In the genomic region with DNA sequence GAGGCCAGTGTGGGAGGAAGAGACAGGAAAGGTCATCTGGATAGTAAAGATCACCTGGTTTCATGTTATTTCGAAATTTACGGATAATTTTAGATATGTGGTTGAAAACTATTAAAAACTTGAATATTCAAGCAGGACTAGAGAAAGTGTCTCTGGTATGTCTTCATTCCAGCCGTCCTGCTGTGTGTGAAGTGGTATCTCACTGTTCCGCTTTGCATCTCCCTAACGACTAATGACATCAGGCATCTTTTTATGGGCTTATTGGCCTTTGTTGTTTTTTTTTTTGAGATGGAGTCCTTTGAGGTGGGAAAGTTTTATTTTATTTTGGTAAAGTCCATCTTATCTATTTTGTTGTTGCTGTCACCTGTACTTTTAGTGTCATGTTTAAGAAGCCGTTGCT, we compare ENCODE assay signal across 25 cellular contexts.
A peak's percentile ranks its signal among the peaks of the same experiment; 100 is the strongest.
DNase-seq lines count a peak whose midpoint lies in the region; ATAC-seq and TF ChIP-seq lines count a peak whose summit lies in the region.
"Had no signal": no experiment of that assay in that cellular context is flagged by ENCODE, and none has a peak within 500 bp of the region (broad histone marks: within the 10 kb centered on the region; RNA-seq: fewer than 3 reads in every experiment).

No MANE protein-coding gene starts in this region.

- TF ChIP-seq EP300 in SK-N-SH (IDR thresholded peaks at IDR 0.05; ENCODE audit: borderline replicate concordance in 1 of 2, low read depth in 1 of 2, low read length in 1 of 2), result no peak

- WGBS in SK-N-SH (ENCODE audit: low lambda C conversion rate), result 95% methylated on average over 6 of the region's 6 CpGs
- 97 to 98% methylated on average over 6 of the region's 6 CpGs for whole genome bisulfite sequencing in heart right ventricle, 2 donors

- no peak overlapping the region for H3K4me2 ChIP-seq in SK-N-SH

- H3K4me3 ChIP-seq in SK-N-SH (ENCODE audit: low read depth in 2 of 2, low read length in 1 of 2) (no peak overlapping the region), A673 (ENCODE audit: low read depth, low read length, poor library complexity, severe bottlenecking) (no peak overlapping the region), choroid plexus epithelial cell (ENCODE audit: low read depth, low read length) (no peak overlapping the region), heart right ventricle (no peak overlapping the region)
- H3K4me3 ChIP-seq: adrenal gland, ovary, SJCRH30 had no signal

- DNase-seq in SK-N-SH (no peak), A673 (ENCODE audit: low spot score) (peak; percentile 85), HEK293T (ENCODE audit: extremely low spot score) (no peak), choroid plexus epithelial cell (ENCODE audit: low read depth) (peak; percentile 66), heart right ventricle (no peak), NCI-H748 treated with DMSO at 0.1 percent for 48 hours (lab: John Stamatoyannopoulos, UW) (no peak)
- DNase-seq: activated CD8-positive, alpha-beta memory T cell treated with anti-CD3 and anti-CD28 coated beads for 24 hours; activated T-cell treated with anti-CD3 and anti-CD28 coated beads for 4 hours; central memory CD4-positive, alpha-beta T cell; DMS153; effector memory CD8-positive, alpha-beta T cell; H7; Kasumi-1; mammary epithelial cell; NCI-H1436; NCI-H2081; NCI-H446 treated with DMSO at 0.1 percent for 48 hours; ovary; SJCRH30; stimulated activated CD4-positive, alpha-beta T cell treated with anti-CD3 and anti-CD28 coated beads, Interleukin-15, amount 100 ng/mL, for 24 hours had no signal

- no peaks in the 10 kb centered on the region for H3K9me3 ChIP-seq in SK-N-SH
- H3K9me3 ChIP-seq in A673 (ENCODE audit: low read depth, low read length, poor library complexity, severe bottlenecking), result no peaks in the 10 kb centered on the region
- H3K9me3 ChIP-seq in heart right ventricle, result no peaks in the 10 kb centered on the region
- H3K9me3 ChIP-seq: adrenal gland, ovary, SJCRH30 had no signal

- POLR2A ChIA-PET in SK-N-SH (lab: Yijun Ruan, JAX), result interaction anchor here (1.4 kb wide), 1 partner anchor 55 kb away, joined by 3 read pairs; no protein-coding TSS in a partner anchor
- POLR2A ChIA-PET in A673 (lab: Charles Lee; ENCODE audit: low non-redundant PET), result no interaction called here
- POLR2A ChIA-PET in HEK293T (lab: Yijun Ruan, JAX), result no interaction called here

- H3K79me2 ChIP-seq in SK-N-SH (ENCODE audit: insufficient read depth), result no peaks in the 10 kb centered on the region

- no peak overlapping the region for H3K9ac ChIP-seq in SK-N-SH

- TF ChIP-seq CTCF in SK-N-SH (IDR thresholded peaks at IDR 0.05) (no peak), A673 (conservative IDR thresholded peaks at IDR 0.05; ENCODE audit: low read depth, low read length) (no peak), choroid plexus epithelial cell (conservative IDR thresholded peaks at IDR 0.05; ENCODE audit: low read depth, low read length) (no peak), heart right ventricle (IDR thresholded peaks at IDR 0.05) (no peak)

- no peaks in the 10 kb centered on the region for H3F3A ChIP-seq in SK-N-SH (replicated peaks; ENCODE audit: insufficient read depth)

- CTCF ChIA-PET in SK-N-SH (lab: Yijun Ruan, JAX) (interaction anchor here (1.3 to 1.9 kb wide), 4 partner anchors 50 to 300 kb away, joined by 3 to 5 read pairs (median 4); no protein-coding TSS in a partner anchor), A673 (lab: Charles Lee) (no interaction called here), HEK293T (lab: Yijun Ruan, JAX) (no interaction called here)

- H4K20me1 ChIP-seq in SK-N-SH (ENCODE audit: insufficient read depth), result no peaks in the 10 kb centered on the region

- H3K4me1 ChIP-seq in SK-N-SH (ENCODE audit: control insufficient read depth in 1 of 2, insufficient read depth in 2 of 2, low read depth in 1 of 2, low read length in 1 of 2), result peaks cover 7 to 67% of the 10 kb centered on the region in 2 experiments; a peak in 3 of 4 replicates
- H3K4me1 ChIP-seq in A673 (ENCODE audit: insufficient read depth, low read length, poor library complexity, severe bottlenecking), result peaks cover 28% of the 10 kb centered on the region
- H3K4me1 ChIP-seq in heart right ventricle, result peaks cover 0 to 57% (median 30%) of the 10 kb centered on the region in 9 donors

- no peak overlapping the region for H2AFZ ChIP-seq in SK-N-SH (ENCODE audit: low read depth)

- H3K27me3 ChIP-seq in SK-N-SH (ENCODE audit: insufficient read depth) (no peaks in the 10 kb centered on the region), A673 (replicated peaks; ENCODE audit: insufficient read depth, low read depth, low read length, poor library complexity) (no peaks in the 10 kb centered on the region), heart right ventricle (no peaks in the 10 kb centered on the region)
- H3K27me3 ChIP-seq: adrenal gland, ovary, SJCRH30 had no signal

- no peak overlapping the region for H3K27ac ChIP-seq in SK-N-SH (ENCODE audit: low read depth in 2 of 2, low read length in 1 of 2)
- no peak overlapping the region for H3K27ac ChIP-seq in A673 (ENCODE audit: low read depth, low read length, poor library complexity, severe bottlenecking)
- H3K27ac ChIP-seq in heart right ventricle, result no peak overlapping the region
- H3K27ac ChIP-seq: adrenal gland, HL-60, ovary, SJCRH30 had no signal

- H3K9me2 ChIP-seq in SK-N-SH, result no peaks in the 10 kb centered on the region

- intact Hi-C loops in A673 (cut with micrococcal nuclease; ENCODE audit: unreplicated experiment) (no loop called here), heart right ventricle (cut with DNase I) (no loop called here)

- H3K36me3 ChIP-seq in SK-N-SH (replicated peaks in 1 of 2; ENCODE audit: control insufficient read depth in 1 of 2, insufficient read depth in 2 of 2, low read length in 1 of 2) (peaks cover 0 to 11% of the 10 kb centered on the region in 2 experiments), A673 (ENCODE audit: insufficient read depth, low read length, poor library complexity, severe bottlenecking) (no peaks in the 10 kb centered on the region), heart right ventricle (peaks cover 0 to 15% (median 0%) of the 10 kb centered on the region in 9 donors)
- H3K36me3 ChIP-seq: adrenal gland, ovary, SJCRH30 had no signal

- no TSS peak for BruUV-seq in A673 (replicated peaks; lab: Mats Ljungman, UMichigan)

- no peak for ATAC-seq in SK-N-SH treated with all-trans-retinoic acid at 6 μM for 48 hours
- ATAC-seq in GM21447 (IDR thresholded peaks at IDR 0.05; ENCODE audit: unreplicated experiment), result no peak
- ATAC-seq in heart right ventricle, result no peak
- ATAC-seq: effector memory CD8-positive, alpha-beta T cell; stimulated activated effector memory CD8-positive, alpha-beta T cell treated with anti-CD3 and anti-CD28 coated beads, Interleukin-12 subunit alpha, Interleukin-12 subunit beta, amount 100 ng/mL, for 72 hours had no signal

- TF ChIP-seq RAD21 in SK-N-SH (IDR thresholded peaks at IDR 0.05; ENCODE audit: low read length), result no peak

TF ChIP-seq in SK-N-SH treated with all-trans-retinoic acid at 6 μM for 48 hours, 23 proteins besides CTCF, POLR2A, EP300 and RAD21:
- TF ChIP-seq GLIS3 (CRISPR knock-in tag; IDR thresholded peaks at IDR 0.05) (no peak), ZNF565 (CRISPR knock-in tag; conservative IDR thresholded peaks at IDR 0.05; ENCODE audit: low read depth) (no peak), OSR1 (CRISPR knock-in tag; IDR thresholded peaks at IDR 0.05) (no peak), TOX (CRISPR knock-in tag; IDR thresholded peaks at IDR 0.05; ENCODE audit: borderline replicate concordance) (no peak)
- TF ChIP-seq, protein P1, sequence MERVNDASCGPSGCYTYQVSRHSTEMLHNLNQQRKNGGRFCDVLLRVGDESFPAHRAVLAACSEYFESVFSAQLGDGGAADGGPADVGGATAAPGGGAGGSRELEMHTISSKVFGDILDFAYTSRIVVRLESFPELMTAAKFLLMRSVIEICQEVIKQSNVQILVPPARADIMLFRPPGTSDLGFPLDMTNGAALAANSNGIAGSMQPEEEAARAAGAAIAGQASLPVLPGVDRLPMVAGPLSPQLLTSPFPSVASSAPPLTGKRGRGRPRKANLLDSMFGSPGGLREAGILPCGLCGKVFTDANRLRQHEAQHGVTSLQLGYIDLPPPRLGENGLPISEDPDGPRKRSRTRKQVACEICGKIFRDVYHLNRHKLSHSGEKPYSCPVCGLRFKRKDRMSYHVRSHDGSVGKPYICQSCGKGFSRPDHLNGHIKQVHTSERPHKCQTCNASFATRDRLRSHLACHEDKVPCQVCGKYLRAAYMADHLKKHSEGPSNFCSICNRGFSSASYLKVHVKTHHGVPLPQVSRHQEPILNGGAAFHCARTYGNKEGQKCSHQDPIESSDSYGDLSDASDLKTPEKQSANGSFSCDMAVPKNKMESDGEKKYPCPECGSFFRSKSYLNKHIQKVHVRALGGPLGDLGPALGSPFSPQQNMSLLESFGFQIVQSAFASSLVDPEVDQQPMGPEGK (CRISPR knock-in tag; IDR thresholded peaks at IDR 0.05; ENCODE audit: borderline replicate concordance), result no peak

TF ChIP-seq in HEK293T, 16 proteins besides CTCF, POLR2A, EP300 and RAD21:
- TF ChIP-seq CTBP1 (IDR thresholded peaks at IDR 0.05; ENCODE audit: borderline replicate concordance), result 0 out of 2 replicates have a peak, but pooled peaks have one; percentile 38
- TF ChIP-seq FOXM1 (IDR thresholded peaks at IDR 0.05; ENCODE audit: borderline replicate concordance), result no peak
- peak; percentile 46; the same call in 1 of the 2 replicates for TF ChIP-seq ZNF384 (IDR thresholded peaks at IDR 0.05)
- TF ChIP-seq, protein P2, sequence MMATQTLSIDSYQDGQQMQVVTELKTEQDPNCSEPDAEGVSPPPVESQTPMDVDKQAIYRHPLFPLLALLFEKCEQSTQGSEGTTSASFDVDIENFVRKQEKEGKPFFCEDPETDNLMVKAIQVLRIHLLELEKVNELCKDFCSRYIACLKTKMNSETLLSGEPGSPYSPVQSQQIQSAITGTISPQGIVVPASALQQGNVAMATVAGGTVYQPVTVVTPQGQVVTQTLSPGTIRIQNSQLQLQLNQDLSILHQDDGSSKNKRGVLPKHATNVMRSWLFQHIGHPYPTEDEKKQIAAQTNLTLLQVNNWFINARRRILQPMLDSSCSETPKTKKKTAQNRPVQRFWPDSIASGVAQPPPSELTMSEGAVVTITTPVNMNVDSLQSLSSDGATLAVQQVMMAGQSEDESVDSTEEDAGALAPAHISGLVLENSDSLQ (IDR thresholded peaks at IDR 0.05), result peak; percentile 81
TF ChIP-seq in HEK293T: peak in this region for 3.

Comparison
In these comparisons a context has a peak if more than half of its experiments do, and no peak if none do; other contexts are left out.
1. DNase-seq: peak in A673 (single experiment) and choroid plexus epithelial cell (single experiment); none in SK-N-SH (single experiment), HEK293T (single experiment), heart right ventricle (0 of 2) and NCI-H748 treated with DMSO at 0.1 percent for 48 hours (single experiment).